13 cellular contexts compared by ENCODE assay signal in genomic region chr2:186639939-186640338, GRCh38. TPM values are rescaled to one million over a fixed set of nuclear protein-coding genes. Genes with fewer than 3 reads are reported as not detected.
A peak's percentile ranks its signal among the peaks of the same experiment; 100 is the strongest.
DNase-seq lines count a peak whose midpoint lies in the region; ATAC-seq and TF ChIP-seq lines count a peak whose summit lies in the region.
"Had no signal": no experiment of that assay in that cellular context is flagged by ENCODE, and none has a peak within 500 bp of the region (broad histone marks: within the 10 kb centered on the region; RNA-seq: fewer than 3 reads in every experiment).

No MANE protein-coding gene starts in this region.

- H3K4me3 ChIP-seq in IMR-90 (ENCODE audit: insufficient read depth, low read depth, low read length): no peak overlapping the region
- H3K4me3 ChIP-seq: uterus had no signal

- TF ChIP-seq CTCF in IMR-90 (conservative IDR thresholded peaks at IDR 0.05; ENCODE audit: low read depth, low read length) (no peak), GM10248 (IDR thresholded peaks at IDR 0.05; ENCODE audit: control extremely low read depth, extremely low read depth, low read depth, missing control alignments) (no peak)

- in situ Hi-C loops in IMR-90 (cut with MboI; ENCODE audit: low sequenced_read_pairs): loop anchor here (5.0 kb wide), 1 partner anchor 133 kb away; no protein-coding TSS in a partner anchor

- no peak overlapping the region for H3K56ac ChIP-seq in IMR-90 (ENCODE audit: extremely low read depth, insufficient read depth, low read length)

- H3K4me2 ChIP-seq in IMR-90 (ENCODE audit: low read depth, low read length): no peak overlapping the region

- no peak overlapping the region; the same call in 1 of the 2 replicates for H4K91ac ChIP-seq in IMR-90 (ENCODE audit: insufficient read depth, low read depth, low read length)

- H3K27me3 ChIP-seq in IMR-90 (ENCODE audit: control insufficient read depth, insufficient read depth, low read length): no peaks in the 10 kb centered on the region
- H3K27me3 ChIP-seq: uterus had no signal

- no peaks in the 10 kb centered on the region for H3K9me3 ChIP-seq in IMR-90 (ENCODE audit: control insufficient read depth, insufficient read depth, low read length)
- H3K9me3 ChIP-seq: Caco-2, uterus had no signal

- H2AK5ac ChIP-seq in IMR-90 (ENCODE audit: low read depth, low read length): no peak overlapping the region

- POLR2A ChIA-PET in IMR-90 (lab: Charles Lee; ENCODE audit: unreplicated experiment) (no interaction called here), GM10248 (lab: Yijun Ruan, JAX) (no interaction called here)

- CTCF ChIA-PET in IMR-90 (lab: Yijun Ruan, JAX): interaction anchor here (0.5 to 2.9 kb wide), 4 partner anchors 61 to 214 kb away, joined by 3 to 26 read pairs (median 4); no protein-coding TSS in a partner anchor
- CTCF ChIA-PET in GM10248 (lab: Yijun Ruan, JAX): interaction anchor here (1.2 to 6.1 kb wide), 6 partner anchors 9 to 812 kb away, joined by 3 to 80 read pairs (median 6); partner anchors contain the start of gene ITGAV

- no peak overlapping the region for H4K8ac ChIP-seq in IMR-90 (ENCODE audit: low read depth in 2 of 2, low read length in 2 of 2)

- 0 out of 2 replicates have a peak overlapping the region, but pooled peaks have one; percentile 17 for H4K5ac ChIP-seq in IMR-90 (ENCODE audit: low read depth, low read length)

- no TSS peak for BruUV-seq in IMR-90 (replicated peaks; lab: Mats Ljungman, UMichigan)

- dilution Hi-C loops in IMR-90 (cut with HindIII; ENCODE audit: low sequenced_read_pairs, unreplicated experiment): no loop called here

- H3K4ac ChIP-seq in IMR-90 (ENCODE audit: low read depth, low read length): no peak overlapping the region

- H3K23ac ChIP-seq in IMR-90 (ENCODE audit: low read depth, low read length): no peak overlapping the region

- no peak for TF ChIP-seq RAD21 in IMR-90 (IDR thresholded peaks at IDR 0.05; ENCODE audit: low read length)

- peaks cover 12% of the 10 kb centered on the region for H3K4me1 ChIP-seq in IMR-90 (ENCODE audit: control insufficient read depth, insufficient read depth, low read length)
- H3K4me1 ChIP-seq: Caco-2, uterus had no signal

- H2BK15ac ChIP-seq in IMR-90 (ENCODE audit: low read depth, low read length): no peak overlapping the region

- no peaks in the 10 kb centered on the region for H4K20me1 ChIP-seq in IMR-90 (ENCODE audit: insufficient read depth, low read length)

- no peak overlapping the region for H3K9ac ChIP-seq in IMR-90 (ENCODE audit: low read depth, low read length)

- intact Hi-C loops in IMR-90 (cut with micrococcal nuclease): loop anchor here (10.0 kb wide), 1 partner anchor 365 kb away; no protein-coding TSS in a partner anchor

- peaks cover 18% of the 10 kb centered on the region for H3K36me3 ChIP-seq in IMR-90 (ENCODE audit: control insufficient read depth, insufficient read depth, low read length)
- H3K36me3 ChIP-seq: uterus had no signal

- peaks cover 0 to 9% of the 10 kb centered on the region in 2 experiments; a peak in 2 of 4 replicates for H3K79me1 ChIP-seq in IMR-90 (ENCODE audit: low read depth in 1 of 2, low read length in 2 of 2)

- no peak overlapping the region for H2BK120ac ChIP-seq in IMR-90 (ENCODE audit: low read depth, low read length)

- H3K14ac ChIP-seq in IMR-90 (replicated peaks; ENCODE audit: low read depth, low read length): no peak overlapping the region

- peaks cover 6% of the 10 kb centered on the region for H3K9me1 ChIP-seq in IMR-90 (ENCODE audit: insufficient read depth, low read length)

- no peak for DNase-seq in IMR-90
- DNase-seq in NCI-H1694 (lab: John Stamatoyannopoulos, UW): no peak
- DNase-seq in GM10248 (ENCODE audit: extremely low spot score): no peak
- no peak for DNase-seq in erythroblast (lab: John Stamatoyannopoulos, UW)
- no peak for DNase-seq in HPDE6-E6E7 (ENCODE audit: extremely low spot score)
- DNase-seq: anterior cingulate cortex, Caco-2, immature natural killer cell, uterus had no signal

- TF ChIP-seq POLR2A in IMR-90 (IDR thresholded peaks at IDR 0.05; ENCODE audit: low read depth, low read length): no peak
- no peak for TF ChIP-seq POLR2A in erythroblast (IDR thresholded peaks at IDR 0.05; ENCODE audit: low read length)

- ATAC-seq in GM18499 (IDR thresholded peaks at IDR 0.05; ENCODE audit: insufficient read depth, unreplicated experiment) (peak; percentile 67), GM19351 (IDR thresholded peaks at IDR 0.05; ENCODE audit: unreplicated experiment) (peak; percentile 67), HG02840 (IDR thresholded peaks at IDR 0.05; ENCODE audit: low FRiP score, unreplicated experiment) (peak; percentile 49), IMR-90 (ENCODE audit: low read depth) (peak; percentile 5)

- H3K27ac ChIP-seq in IMR-90 (ENCODE audit: insufficient read depth, low read length): peak overlapping the region; percentile 84; the same call in 1 of the 2 replicates
- H3K27ac ChIP-seq: epithelial cell of prostate, uterus had no signal

- H2AFZ ChIP-seq in IMR-90 (replicated peaks; ENCODE audit: low read length, poor library complexity): no peak overlapping the region

- H2AK9ac ChIP-seq in IMR-90 (replicated peaks; ENCODE audit: low read depth, low read length, poor library complexity): no peak overlapping the region

- H2BK20ac ChIP-seq in IMR-90 (ENCODE audit: low read depth, low read length): no peak overlapping the region

- 0 out of 2 replicates have a peak overlapping the region, but pooled peaks have one; percentile 61 for H3K18ac ChIP-seq in IMR-90 (ENCODE audit: low read depth, low read length)

- H2BK5ac ChIP-seq in IMR-90 (ENCODE audit: low read depth, low read length, poor library complexity, severe bottlenecking): peak overlapping the region; percentile 85

TF ChIP-seq in IMR-90, 13 proteins besides CTCF, POLR2A, EP300 and RAD21:
- TF ChIP-seq MAZ (IDR thresholded peaks at IDR 0.05; ENCODE audit: borderline replicate concordance, low read depth, low read length): no peak
- TF ChIP-seq MXI1 (IDR thresholded peaks at IDR 0.05; ENCODE audit: borderline replicate concordance, low read depth, low read length): no peak

RNA-seq across cellular contexts. Expression of gene ITGAV, which starts 50.1 kb away (rescaled TPM):
- 181 and 204 TPM in 2 replicates for total RNA-seq in IMR-90 (2012; rRNA removed)
- 45.8 and 51.4 TPM in 2 replicates for polyA plus RNA-seq in IMR-90 (2012; rRNA removed)
- polyA plus RNA-seq in IMR-90 (2012; cell fraction: cytosol; rRNA removed): 12.4 and 14.0 TPM in 2 replicates
- polyA plus RNA-seq in IMR-90 (2012; cell fraction: nucleus; rRNA removed; ENCODE audit: low replicate concordance): 9.3 and 71.1 TPM in 2 replicates

RNA-seq across cellular contexts. Expression of gene FAM171B, which starts 53.9 kb away (rescaled TPM):
- 19.9 and 26.4 TPM in 2 replicates for total RNA-seq in IMR-90 (2012; rRNA removed)
- 2.1 and 2.6 TPM in 2 replicates for polyA plus RNA-seq in IMR-90 (2012; rRNA removed)
- polyA plus RNA-seq in IMR-90 (2012; cell fraction: cytosol; rRNA removed): 0.56 and 0.64 TPM in 2 replicates
- polyA plus RNA-seq in IMR-90 (2012; cell fraction: nucleus; rRNA removed; ENCODE audit: low replicate concordance): 0.47 and 4.2 TPM in 2 replicates

Comparison
In these comparisons a context has a peak if more than half of its experiments do, and no peak if none do; other contexts are left out.
1. ATAC-seq: peak in every context shown above with its lines; median percentile 67 in GM18499; 67 in GM19351; 49 in HG02840; 5 in IMR-90.